In genomic region chr6:3264356-3264755, GRCh38 we compare ENCODE assay signal across 25 cellular contexts. TPM values are rescaled to one million over a fixed set of nuclear protein-coding genes. Genes with fewer than 3 reads are reported as not detected.
DNase-seq lines count a peak whose midpoint lies in the region; ATAC-seq, FAIRE-seq and TF ChIP-seq lines count a peak whose summit lies in the region.
"Had no signal": no experiment of that assay in that cellular context is flagged by ENCODE, and none has a peak within 500 bp of the region (broad histone marks: within the 10 kb centered on the region; RNA-seq: fewer than 3 reads in every experiment).

No MANE protein-coding gene starts in this region.

- no peak overlapping the region for H3K14ac ChIP-seq in IMR-90 (replicated peaks; ENCODE audit: low read depth, low read length)

- FAIRE-seq in GM12878 (lab: Jason Lieb, UNC), result no peak
- FAIRE-seq: A549, G401.6, H54, HTR-8/SVneo had no signal

- H3K79me1 ChIP-seq in IMR-90 (ENCODE audit: low read depth in 1 of 2, low read length in 2 of 2), result peaks cover 49 to 72% of the 10 kb centered on the region in 2 experiments

- H3K4me3 ChIP-seq in IMR-90 (ENCODE audit: insufficient read depth, low read depth, low read length) (no peak overlapping the region), GM12878 (no peak overlapping the region)
- no peak overlapping the region for H3K4me3 ChIP-seq in naive thymus-derived CD4-positive, alpha-beta T cell (ENCODE audit: low read length)
- H3K4me3 ChIP-seq: A549; BLaER1 treated with 17β-estradiol and CSF1 and Interleukin-3, amounts not matched to agents 10 nM and 100 nM; MG63; PC-9 had no signal

- no peak overlapping the region for H2BK5ac ChIP-seq in IMR-90 (ENCODE audit: low read depth, low read length, poor library complexity, severe bottlenecking)

- intact Hi-C loops in IMR-90 (cut with micrococcal nuclease), result no loop called here
- intact Hi-C loops in GM12878 (cut with micrococcal nuclease; ENCODE audit: unreplicated experiment), result no loop called here
- intact Hi-C loops in naive thymus-derived CD4-positive, alpha-beta T cell (cut with micrococcal nuclease), result no loop called here

- H3K9me3 ChIP-seq in IMR-90 (ENCODE audit: control insufficient read depth, insufficient read depth, low read length) (no peaks in the 10 kb centered on the region), GM12878 (replicated peaks; ENCODE audit: control insufficient read depth, insufficient read depth, low read length) (no peaks in the 10 kb centered on the region; the same call in 2 of the 3 replicates)
- H3K9me3 ChIP-seq in naive thymus-derived CD4-positive, alpha-beta T cell (ENCODE audit: control insufficient read depth in 2 of 3, low read length in 3 of 3), result no peaks in the 10 kb centered on the region
- H3K9me3 ChIP-seq: A549; BLaER1 treated with 17β-estradiol and CSF1 and Interleukin-3, amounts not matched to agents 10 nM and 100 nM; Caco-2; MG63 had no signal

- POLR2A ChIA-PET in IMR-90 (lab: Charles Lee; ENCODE audit: unreplicated experiment), result no interaction called here
- POLR2A ChIA-PET in GM12878 (lab: Charles Lee), result no interaction called here
- POLR2A ChIA-PET in naive thymus-derived CD4-positive, alpha-beta T cell (lab: Charles Lee), result interaction anchor here (0.6 to 0.8 kb wide), 2 partner anchors 298 to 757 kb away, joined by 3 read pairs; a partner anchor contains a TSS

- no peak overlapping the region for H2AK5ac ChIP-seq in IMR-90 (ENCODE audit: low read depth, low read length)

- H3K4ac ChIP-seq in IMR-90 (ENCODE audit: low read depth, low read length), result no peak overlapping the region

- peak overlapping the region; percentile 17 for H2AFZ ChIP-seq in IMR-90 (replicated peaks; ENCODE audit: low read length, poor library complexity)
- no peak overlapping the region for H2AFZ ChIP-seq in GM12878 (ENCODE audit: control insufficient read depth, low read depth, low read length)
- H2AFZ ChIP-seq: PC-9 had no signal

- in situ Hi-C loops in IMR-90 (cut with MboI; ENCODE audit: low sequenced_read_pairs), result no loop called here
- in situ Hi-C loops in GM12878 (cut with MboI), result no loop called here

- H3K27ac ChIP-seq in IMR-90 (ENCODE audit: insufficient read depth, low read length) (no peak overlapping the region), GM12878 (ENCODE audit: control insufficient read depth, insufficient read depth) (no peak overlapping the region)
- H3K27ac ChIP-seq in naive thymus-derived CD4-positive, alpha-beta T cell (ENCODE audit: low read depth, low read length), result no peak overlapping the region
- H3K27ac ChIP-seq: A549; BLaER1 treated with 17β-estradiol and CSF1 and Interleukin-3, amounts not matched to agents 10 nM and 100 nM; PC-9 had no signal

- H3K27me3 ChIP-seq in IMR-90 (ENCODE audit: control insufficient read depth, insufficient read depth, low read length) (no peaks in the 10 kb centered on the region), GM12878 (replicated peaks in 1 of 2; ENCODE audit: control insufficient read depth in 2 of 2, insufficient read depth in 2 of 2, low read length in 1 of 2) (no peaks in the 10 kb centered on the region)
- no peaks in the 10 kb centered on the region for H3K27me3 ChIP-seq in naive thymus-derived CD4-positive, alpha-beta T cell (ENCODE audit: control insufficient read depth in 2 of 2, insufficient read depth in 2 of 2, low read length in 2 of 2)
- H3K27me3 ChIP-seq: BLaER1 treated with 17β-estradiol and CSF1 and Interleukin-3, amounts not matched to agents 10 nM and 100 nM; MG63 had no signal

- H4K8ac ChIP-seq in IMR-90 (ENCODE audit: low read depth in 2 of 2, low read length in 2 of 2), result no peak overlapping the region

- RAD21 ChIA-PET in GM12878 (lab: Charles Lee; ENCODE audit: unreplicated experiment), result no interaction called here

- peaks cover 45% of the 10 kb centered on the region for H3K79me2 ChIP-seq in GM12878 (ENCODE audit: control insufficient read depth, insufficient read depth, low read length)

- no peak overlapping the region for H3K56ac ChIP-seq in IMR-90 (ENCODE audit: extremely low read depth, insufficient read depth, low read length)

- WGBS in IMR-90 (ENCODE audit: extremely low coverage in 2 of 2, insufficient read length in 1 of 2), 2 experiments, result no CpG with 5 or more reads among the region's 3 CpGs
- 98% methylated on average over 3 of the region's 3 CpGs for WGBS in GM12878 (ENCODE audit: insufficient coverage, insufficient replicate concordance, low lambda C conversion rate, missing lambda C conversion rate)

- no peak overlapping the region for H2BK20ac ChIP-seq in IMR-90 (ENCODE audit: low read depth, low read length)

- no peak overlapping the region for H2BK120ac ChIP-seq in IMR-90 (ENCODE audit: low read depth, low read length)

- TF ChIP-seq RAD21 in IMR-90 (IDR thresholded peaks at IDR 0.05; ENCODE audit: low read length), result no peak
- TF ChIP-seq RAD21 in GM12878 (IDR thresholded peaks at IDR 0.05; ENCODE audit: insufficient read depth, low read depth, low read length), result no peak

- H3K4me1 Mint-ChIP-seq in naive thymus-derived CD4-positive, alpha-beta T cell, result peaks cover 37 to 81% (median 76%) of the 10 kb centered on the region in 7 donors

- H3K36me3 ChIP-seq in IMR-90 (ENCODE audit: control insufficient read depth, insufficient read depth, low read length) (peaks cover 16% of the 10 kb centered on the region), GM12878 (ENCODE audit: control insufficient read depth in 2 of 2, insufficient read depth in 2 of 2, low read length in 1 of 2) (peaks cover 15 to 20% of the 10 kb centered on the region in 2 experiments)
- peaks cover 0 to 57% (median 13%) of the 10 kb centered on the region in 3 experiments for H3K36me3 ChIP-seq in naive thymus-derived CD4-positive, alpha-beta T cell (ENCODE audit: control insufficient read depth in 2 of 3, insufficient read depth in 3 of 3, low read length in 3 of 3)

- peak overlapping the region in 5 of 9 donors; percentile 26 to 88 (median 38) for H3K27ac Mint-ChIP-seq in naive thymus-derived CD4-positive, alpha-beta T cell

- peak overlapping the region in 2 of 10 donors; percentile 17 to 34 for H3K4me3 Mint-ChIP-seq in naive thymus-derived CD4-positive, alpha-beta T cell
- H3K4me3 Mint-ChIP-seq: CD8-positive, alpha-beta T cell had no signal

- SMC1A ChIA-PET in GM12878 (lab: Charles Lee; ENCODE audit: uncharacterized antibody, unreplicated experiment), result no interaction called here

- H3K9me1 ChIP-seq in IMR-90 (ENCODE audit: insufficient read depth, low read length), result peaks cover 7% of the 10 kb centered on the region; the same call in 1 of the 2 replicates

- no peak for TF ChIP-seq EP300 in GM12878 (IDR thresholded peaks at IDR 0.05; ENCODE audit: borderline replicate concordance in 1 of 2, control insufficient read depth in 1 of 2, low read depth in 2 of 2, low read length in 2 of 2)

- H2BK15ac ChIP-seq in IMR-90 (ENCODE audit: low read depth, low read length), result no peak overlapping the region

- TF ChIP-seq CTCF in IMR-90 (conservative IDR thresholded peaks at IDR 0.05; ENCODE audit: low read depth, low read length) (no peak), GM12878 (IDR thresholded peaks at IDR 0.05 in 2 of 3, conservative IDR thresholded peaks at IDR 0.05 in 1 of 3; ENCODE audit: control insufficient read depth in 2 of 3, extremely low read depth in 1 of 3, insufficient read depth in 1 of 3, low read depth in 3 of 3, low read length in 3 of 3) (no peak)

- H3K4me2 ChIP-seq in IMR-90 (ENCODE audit: low read depth, low read length) (no peak overlapping the region), GM12878 (ENCODE audit: control insufficient read depth, insufficient read depth) (no peak overlapping the region)
- H3K4me2 ChIP-seq: A549; BLaER1 treated with 17β-estradiol and CSF1 and Interleukin-3, amounts not matched to agents 10 nM and 100 nM; PC-9 had no signal

- DNase-seq in IMR-90 (no peak), GM12878 (ENCODE audit: low read depth, low spot score) (no peak), left lobe of liver (ENCODE audit: low spot score) (peak; percentile 85), NCI-H1417 (lab: John Stamatoyannopoulos, UW) (no peak)
- DNase-seq in naive thymus-derived CD4-positive, alpha-beta T cell, result no peak
- DNase-seq in stimulated activated CD4-positive, alpha-beta T cell treated with anti-CD3 and anti-CD28 coated beads, Interleukin-4, amount 100 ng/mL, for 24 hours, result no peak
- DNase-seq: AML-193; Caco-2; CD8-positive, alpha-beta T cell; KG1; MG63; NCI-H1694; NCI-H2029 treated with DMSO at 0.1 percent for 48 hours; NCI-H2227 treated with DMSO at 0.1 percent for 48 hours; NCI-H526 treated with DMSO at 0.1 percent for 48 hours; PC-9; RPMI8226; SHP77 had no signal

- no peak for TF ChIP-seq POLR2A in IMR-90 (IDR thresholded peaks at IDR 0.05; ENCODE audit: low read depth, low read length)
- 0 out of 2 replicates have a peak, but pooled peaks have one; percentile 15 for TF ChIP-seq POLR2A in GM12878 (IDR thresholded peaks at IDR 0.05; ENCODE audit: low read depth, low read length)

- dilution Hi-C loops in IMR-90 (cut with HindIII; ENCODE audit: low sequenced_read_pairs, unreplicated experiment), result no loop called here

- no peak overlapping the region for H3K18ac ChIP-seq in IMR-90 (ENCODE audit: low read depth, low read length)

- H3K27me3 Mint-ChIP-seq in naive thymus-derived CD4-positive, alpha-beta T cell, result no peaks in the 10 kb centered on the region

- H4K20me1 ChIP-seq in IMR-90 (ENCODE audit: insufficient read depth, low read length) (peaks cover 32% of the 10 kb centered on the region), GM12878 (ENCODE audit: control insufficient read depth, insufficient read depth) (no peaks in the 10 kb centered on the region)

- H3K23ac ChIP-seq in IMR-90 (ENCODE audit: low read depth, low read length), result no peak overlapping the region

- H2AK9ac ChIP-seq in IMR-90 (replicated peaks; ENCODE audit: low read depth, low read length, poor library complexity), result no peak overlapping the region

- H3K9ac ChIP-seq in IMR-90 (ENCODE audit: low read depth, low read length) (no peak overlapping the region), GM12878 (ENCODE audit: control insufficient read depth, insufficient read depth, low read length) (no peak overlapping the region)
- H3K9ac ChIP-seq: BLaER1 treated with 17β-estradiol and CSF1 and Interleukin-3, amounts not matched to agents 10 nM and 100 nM had no signal

- BruUV-seq in IMR-90 (replicated peaks; lab: Mats Ljungman, UMichigan) (no TSS peak), GM12878 (replicated peaks; lab: Mats Ljungman, UMichigan) (no TSS peak)

- no peak overlapping the region for H4K5ac ChIP-seq in IMR-90 (ENCODE audit: low read depth, low read length)

- ATAC-seq in IMR-90 (ENCODE audit: low read depth) (no peak), GM12878 (no peak), left lobe of liver (peak; percentile 84), GM21786 (IDR thresholded peaks at IDR 0.05; ENCODE audit: unreplicated experiment) (no peak), GM18907 (IDR thresholded peaks at IDR 0.05; ENCODE audit: unreplicated experiment) (no peak)
- ATAC-seq in naive thymus-derived CD4-positive, alpha-beta T cell, result no peak
- ATAC-seq: A549; CD8-positive, alpha-beta T cell had no signal

- H3K9me3 Mint-ChIP-seq in naive thymus-derived CD4-positive, alpha-beta T cell, result peaks cover 0 to 1% (median 0%) of the 10 kb centered on the region in 11 donors
- H3K9me3 Mint-ChIP-seq: CD8-positive, alpha-beta T cell had no signal

- H3K4me1 ChIP-seq in IMR-90 (ENCODE audit: control insufficient read depth, insufficient read depth, low read length) (peaks cover 11% of the 10 kb centered on the region; the same call in 1 of the 2 replicates), GM12878 (ENCODE audit: control insufficient read depth, insufficient read depth, low read length) (no peaks in the 10 kb centered on the region)
- H3K4me1 ChIP-seq in naive thymus-derived CD4-positive, alpha-beta T cell (ENCODE audit: control insufficient read depth in 2 of 2, insufficient read depth in 2 of 2, low read length in 2 of 2), result peaks cover 19 to 35% of the 10 kb centered on the region in 2 donors
- H3K4me1 ChIP-seq: Caco-2 had no signal

- CTCF ChIA-PET in IMR-90 (lab: Yijun Ruan, JAX) (interaction anchor here (0.6 to 1.8 kb wide), 4 partner anchors 13 to 420 kb away, joined by 3 to 8 read pairs (median 5); no protein-coding TSS in a partner anchor), GM12878 (lab: Yijun Ruan, JAX) (no interaction called here)
- CTCF ChIA-PET in naive thymus-derived CD4-positive, alpha-beta T cell (lab: Charles Lee), result no interaction called here

- H4K91ac ChIP-seq in IMR-90 (ENCODE audit: insufficient read depth, low read depth, low read length), result no peak overlapping the region

- H3K36me3 Mint-ChIP-seq in naive thymus-derived CD4-positive, alpha-beta T cell, result peaks cover 0 to 24% (median 9%) of the 10 kb centered on the region in 5 donors

RNA-seq across cellular contexts. Expression of gene PSMG4, which starts 5.6 kb away (rescaled TPM):
- total RNA-seq in IMR-90 (2012; rRNA removed) (5.6 and 6.7 TPM in 2 replicates), GM12878 (2014; rRNA removed) (51.4 and 56.9 TPM in 2 replicates), GM12878 (2014; rRNA removed; fragmentation: Illumina TruSeq; extraction: Trizol) (19.6 and 22.8 TPM in 2 replicates), GM12878 (2021) (32.4 and 32.9 TPM in 2 replicates), left lobe of liver (11.9 TPM)
- polyA plus RNA-seq in IMR-90 (2012; rRNA removed) (13.4 and 17.7 TPM in 2 replicates), GM12878 (2011; rRNA removed) (25.3 and 26.6 TPM in 2 replicates), GM12878 (2014; fragmentation: Illumina TruSeq; extraction: Trizol) (8.2 and 11.4 TPM in 2 replicates), GM12878 (2014; fragmentation: Nextera tagmentation; extraction: Ambion mirVana) (10 to 100 TPM in 1 of 2 experiments, 1 to 10 TPM in 1; 7.1 to 14.2 TPM), GM12878 (2014; rRNA removed) (62.6 and 67.1 TPM in 2 replicates), GM12878 (2016; fragmentation: Nextera tagmentation; extraction: Ambion mirVana) (10 to 100 TPM; 54.6 to 59.3 TPM)
- 34.8 and 53.3 TPM in 2 replicates for polyA plus RNA-seq in IMR-90 (2012; cell fraction: cytosol; rRNA removed)
- 16.6 and 24.3 TPM in 2 replicates for polyA plus RNA-seq in IMR-90 (2012; cell fraction: nucleus; rRNA removed; ENCODE audit: low replicate concordance)
- total RNA-seq in GM12878 (2013; cell fraction: nucleolus; rRNA removed), result 80.6 and 82.0 TPM in 2 replicates
- 9.2 TPM for polyA plus RNA-seq in GM12878 (2011; ENCODE audit: low read depth)
- 35.6 and 60.0 TPM in 2 replicates for polyA plus RNA-seq in GM12878 (2011; cell fraction: cytosol; rRNA removed)
- 35.9 and 43.3 TPM in 2 replicates for polyA plus RNA-seq in GM12878 (2011; cell fraction: nucleus; rRNA removed)
- polyA plus RNA-seq in GM12878 (2012), result 17.4 and 18.7 TPM in 2 replicates
- 25.8 and 28.8 TPM in 2 replicates for polyA minus RNA-seq in GM12878 (2011; rRNA and poly(A)+ RNA removed)
- 5.7 and 10.1 TPM in 2 replicates for polyA minus RNA-seq in GM12878 (2011; cell fraction: cytosol; rRNA and poly(A)+ RNA removed)
- polyA minus RNA-seq in GM12878 (2011; cell fraction: nucleus; rRNA and poly(A)+ RNA removed), result 20.2 and 40.2 TPM in 2 replicates
- 10 to 100 TPM; 15.6 to 45.0 (median 27.7) TPM for total RNA-seq in naive thymus-derived CD4-positive, alpha-beta T cell
- polyA plus RNA-seq in naive thymus-derived CD4-positive, alpha-beta T cell, result 10 to 100 TPM; 53.8 to 81.7 TPM

RNA-seq across cellular contexts. Expression of gene TUBB2B, which starts 36.9 kb away (rescaled TPM):
- 13.3 and 13.6 TPM in 2 replicates for total RNA-seq in IMR-90 (2012; rRNA removed)
- 19.0 and 21.1 TPM in 2 replicates for polyA plus RNA-seq in IMR-90 (2012; rRNA removed)
- polyA plus RNA-seq in IMR-90 (2012; cell fraction: cytosol; rRNA removed), result 11.8 and 40.1 TPM in 2 replicates
- 16.8 and 23.0 TPM in 2 replicates for polyA plus RNA-seq in IMR-90 (2012; cell fraction: nucleus; rRNA removed; ENCODE audit: low replicate concordance)
- total RNA-seq in GM12878 (2013; cell fraction: nucleolus; rRNA removed), result 1.7 TPM in 2 replicates
- total RNA-seq in GM12878 (2014; rRNA removed), result 45.4 and 54.7 TPM in 2 replicates
- 32.7 and 36.9 TPM in 2 replicates for total RNA-seq in GM12878 (2014; rRNA removed; fragmentation: Illumina TruSeq; extraction: Trizol)
- total RNA-seq in GM12878 (2021), result 55.4 and 63.2 TPM in 2 replicates
- polyA plus RNA-seq in GM12878 (2011; ENCODE audit: low read depth), result 6.2 TPM
- 1.7 and 3.6 TPM in 2 replicates for polyA plus RNA-seq in GM12878 (2011; rRNA removed)
- polyA plus RNA-seq in GM12878 (2011; cell fraction: cytosol; rRNA removed), result 3.4 and 5.6 TPM in 2 replicates
- polyA plus RNA-seq in GM12878 (2011; cell fraction: nucleus; rRNA removed), result 2.8 and 3.0 TPM in 2 replicates
- polyA plus RNA-seq in GM12878 (2012), result 19.4 and 30.4 TPM in 2 replicates
- polyA plus RNA-seq in GM12878 (2014; fragmentation: Illumina TruSeq; extraction: Trizol), result 14.3 and 30.9 TPM in 2 replicates
- 1 to 10 TPM; 2.6 to 5.8 TPM for polyA plus RNA-seq in GM12878 (2014; fragmentation: Nextera tagmentation; extraction: Ambion mirVana)
- polyA plus RNA-seq in GM12878 (2014; rRNA removed), result 75.2 and 81.4 TPM in 2 replicates
- 10 to 100 TPM in 1 of 2 experiments, 1 to 10 TPM in 1; 7.9 to 11.6 TPM for polyA plus RNA-seq in GM12878 (2016; fragmentation: Nextera tagmentation; extraction: Ambion mirVana)
- polyA minus RNA-seq in GM12878 (2011; rRNA and poly(A)+ RNA removed), result 2.8 and 4.0 TPM in 2 replicates
- 0.67 and 1.7 TPM in 2 replicates for polyA minus RNA-seq in GM12878 (2011; cell fraction: cytosol; rRNA and poly(A)+ RNA removed)
- polyA minus RNA-seq in GM12878 (2011; cell fraction: nucleus; rRNA and poly(A)+ RNA removed), result 0.86 and 1.1 TPM in 2 replicates
- 2.1 TPM for total RNA-seq in left lobe of liver
- total RNA-seq in naive thymus-derived CD4-positive, alpha-beta T cell, result 1 to 10 TPM in 1 of 5 experiments, under 1 TPM in 2, not detected in 2; 0.27 to 1.6 (median 0.54) TPM
- polyA plus RNA-seq in naive thymus-derived CD4-positive, alpha-beta T cell, result under 1 TPM in 1 of 2 donors, not detected in 1; 0.18 TPM
